In genomic region chr11:2940930-2941821, GRCh38 we compare ENCODE assay signal across 12 cellular contexts. TPM values are rescaled to one million over a fixed set of nuclear protein-coding genes. Genes with fewer than 3 reads are reported as not detected.
DNase-seq lines count a peak whose midpoint lies in the region; ATAC-seq and TF ChIP-seq lines count a peak whose summit lies in the region.
"Had no signal": no experiment of that assay in that cellular context is flagged by ENCODE, and none has a peak within 500 bp of the region (broad histone marks: within the 10 kb centered on the region; RNA-seq: fewer than 3 reads in every experiment).

No MANE protein-coding gene starts in this region.

- H3K27me3 ChIP-seq in right atrium auricular region: no peaks in the 10 kb centered on the region
- H3K27me3 ChIP-seq: dorsolateral prefrontal cortex, tibial artery had no signal

- intact Hi-C loops in Right ventricle myocardium inferior (cut with DNase I): no loop called here

- peak overlapping the region in 1 of 2 donors; percentile 55 for H3K27ac ChIP-seq in right atrium auricular region
- H3K27ac ChIP-seq: dorsolateral prefrontal cortex had no signal

- no peak overlapping the region for H3K4me3 Mint-ChIP-seq in activated T-helper 17 cell treated with anti-CD3 and anti-CD28 coated beads, Interleukin-2, amount 50 U/mL, for 72 hours

- peaks cover 16% of the 10 kb centered on the region for H3K9me3 Mint-ChIP-seq in activated T-helper 17 cell treated with anti-CD3 and anti-CD28 coated beads, Interleukin-2, amount 50 U/mL, for 72 hours

- ATAC-seq in Right ventricle myocardium inferior: peak; percentile 15
- peak; percentile 15 for ATAC-seq in activated T-helper 17 cell treated with anti-CD3 and anti-CD28 coated beads, Interleukin-2, amount 50 U/mL, for 72 hours (replicated peaks)
- no peak for ATAC-seq in HG03565 (IDR thresholded peaks at IDR 0.05; ENCODE audit: unreplicated experiment)
- ATAC-seq in GM21529 (IDR thresholded peaks at IDR 0.05; ENCODE audit: unreplicated experiment): no peak
- no peak for ATAC-seq in GM19395 (IDR thresholded peaks at IDR 0.05; ENCODE audit: unreplicated experiment)

- peaks cover 9% of the 10 kb centered on the region for H3K4me1 Mint-ChIP-seq in activated T-helper 17 cell treated with anti-CD3 and anti-CD28 coated beads, Interleukin-2, amount 50 U/mL, for 72 hours

- H3K36me3 Mint-ChIP-seq in activated T-helper 17 cell treated with anti-CD3 and anti-CD28 coated beads, Interleukin-2, amount 50 U/mL, for 72 hours (ENCODE audit: low read depth): peaks cover 39% of the 10 kb centered on the region

- peaks cover 0 to 45% of the 10 kb centered on the region in 2 donors for H3K4me1 ChIP-seq in right atrium auricular region

- no peaks in the 10 kb centered on the region for H3K36me3 ChIP-seq in right atrium auricular region

- DNase-seq in Right ventricle myocardium inferior (ENCODE audit: missing footprints) (no peak), right atrium auricular region (ENCODE audit: low spot score) (no peak), left kidney (ENCODE audit: low read depth, low spot score) (peak; percentile 18), NCI-H2171 (lab: John Stamatoyannopoulos, UW) (no peak)
- DNase-seq: COR-L47, NCI-H345 had no signal

- H3K9me3 ChIP-seq in right atrium auricular region: peaks cover 0 to 12% of the 10 kb centered on the region in 2 donors

- peak overlapping the region; percentile 79 for H3K27ac Mint-ChIP-seq in activated T-helper 17 cell treated with anti-CD3 and anti-CD28 coated beads, Interleukin-2, amount 50 U/mL, for 72 hours

- no peak for TF ChIP-seq CTCF in right atrium auricular region (IDR thresholded peaks at IDR 0.05)

- H3K27me3 Mint-ChIP-seq in activated T-helper 17 cell treated with anti-CD3 and anti-CD28 coated beads, Interleukin-2, amount 50 U/mL, for 72 hours: no peaks in the 10 kb centered on the region

- no peak overlapping the region for H3K4me3 ChIP-seq in right atrium auricular region
- H3K4me3 ChIP-seq: dorsolateral prefrontal cortex, tibial artery had no signal

RNA-seq across cellular contexts. Expression of gene PHLDA2, which starts 12.0 kb away (rescaled TPM):
- total RNA-seq in Right ventricle myocardium inferior (0.65 TPM), right atrium auricular region (1 to 10 TPM; 1.8 to 2.6 TPM)
- total RNA-seq in activated T-helper 17 cell treated with anti-CD3 and anti-CD28 coated beads, Interleukin-2, amount 50 U/mL, for 72 hours: 1 to 10 TPM; 5.6 to 9.1 TPM

RNA-seq across cellular contexts. Expression of gene NAP1L4, which starts 51.0 kb away (rescaled TPM):
- total RNA-seq in Right ventricle myocardium inferior: 168 TPM
- 100 to 1,000 TPM in 1 of 2 donors, 10 to 100 TPM in 1; 79.2 to 128 TPM for total RNA-seq in right atrium auricular region
- total RNA-seq in activated T-helper 17 cell treated with anti-CD3 and anti-CD28 coated beads, Interleukin-2, amount 50 U/mL, for 72 hours: 100 to 1,000 TPM; 301 to 344 TPM

RNA-seq across cellular contexts. Expression of gene CDKN1C, which starts 55.6 kb away (rescaled TPM):
- total RNA-seq in Right ventricle myocardium inferior (40.0 TPM), right atrium auricular region (10 to 100 TPM; 17.2 to 28.7 TPM)
- 10 to 100 TPM in 1 of 2 donors, under 1 TPM in 1; 0.58 to 34.8 TPM for total RNA-seq in activated T-helper 17 cell treated with anti-CD3 and anti-CD28 coated beads, Interleukin-2, amount 50 U/mL, for 72 hours

Comparison
In these comparisons a context has a peak if more than half of its experiments do, and no peak if none do; other contexts are left out.
1. ATAC-seq: peak in Right ventricle myocardium inferior (single experiment) and activated T-helper 17 cell treated with anti-CD3 and anti-CD28 coated beads, Interleukin-2, amount 50 U/mL, for 72 hours (single experiment); none in HG03565 (single experiment), GM21529 (single experiment) and GM19395 (single experiment).